Comparison of ENCODE assay signal across 18 cellular contexts in genomic region chr14:76550534-76550933, GRCh38.
A peak's percentile ranks its signal among the peaks of the same experiment; 100 is the strongest.
DNase-seq lines count a peak whose midpoint lies in the region; ATAC-seq, FAIRE-seq and TF ChIP-seq lines count a peak whose summit lies in the region.
"Had no signal": no experiment of that assay in that cellular context is flagged by ENCODE, and none has a peak within 500 bp of the region (broad histone marks: within the 10 kb centered on the region; RNA-seq: fewer than 3 reads in every experiment).

No MANE protein-coding gene starts in this region.

- H3K4me3 ChIP-seq in epithelial cell of esophagus (ENCODE audit: low read length) (no peak overlapping the region), prostate gland (no peak overlapping the region), HepG2 (replicated peaks in 1 of 3; ENCODE audit: insufficient read depth in 1 of 3, low read depth in 2 of 3, low read length in 3 of 3) (no peak overlapping the region)
- H3K4me3 ChIP-seq: cardiac muscle cell, upper lobe of right lung had no signal

- TF ChIP-seq CTCF in epithelial cell of esophagus (IDR thresholded peaks at IDR 0.05; ENCODE audit: insufficient read depth, low read depth, low read length, missing control alignments) (no peak), prostate gland (IDR thresholded peaks at IDR 0.05) (peak in 1 of 4 experiments; percentile 7), HepG2 (CRISPR knock-in tag; IDR thresholded peaks at IDR 0.05) (no peak)

- no peak overlapping the region for H2AFZ ChIP-seq in HepG2 (ENCODE audit: low read length)

- H3K36me3 ChIP-seq in prostate gland (no peaks in the 10 kb centered on the region), HepG2 (replicated peaks in 1 of 2; ENCODE audit: control insufficient read depth in 1 of 2, insufficient read depth in 2 of 2, low read length in 2 of 2) (no peaks in the 10 kb centered on the region)
- H3K36me3 ChIP-seq: cardiac muscle cell, upper lobe of right lung had no signal

- TF ChIP-seq RAD21 in HepG2 (CRISPR knock-in tag; IDR thresholded peaks at IDR 0.05): no peak

- no peak for ATAC-seq in HepG2
- ATAC-seq in GM18517 (IDR thresholded peaks at IDR 0.05; ENCODE audit: unreplicated experiment): no peak
- ATAC-seq: upper lobe of right lung had no signal

- WGBS in prostate gland: 43% methylated on average over 2 of the region's 2 CpGs
- WGBS in HepG2 (ENCODE audit: low lambda C conversion rate): 36% methylated on average over 2 of the region's 2 CpGs

- no peak overlapping the region for H3K4me2 ChIP-seq in HepG2 (ENCODE audit: low read depth, low read length)

- TF ChIP-seq POLR2A in prostate gland (IDR thresholded peaks at IDR 0.05) (no peak), HepG2 (IDR thresholded peaks at IDR 0.05; ENCODE audit: insufficient read depth in 1 of 2, low read depth in 2 of 2, low read length in 2 of 2) (no peak)

- intact Hi-C loops in prostate gland (cut with DNase I) (no loop called here), HepG2 (cut with micrococcal nuclease; ENCODE audit: unreplicated experiment) (no loop called here)

- in situ Hi-C loops in HepG2 (cut with HindIII; ENCODE audit: extremely low pct_ligation_motif_present, low pct_unique_long_range_greater_than_20kb): no loop called here

- TF ChIP-seq EP300 in HepG2 (IDR thresholded peaks at IDR 0.05; ENCODE audit: low read depth in 2 of 2, low read length in 2 of 2) (no peak), HepG2 (CRISPR knock-in tag; IDR thresholded peaks at IDR 0.05; ENCODE audit: borderline replicate concordance) (no peak)

- CTCF ChIA-PET in HepG2 (lab: Yijun Ruan, JAX; ENCODE audit: low intra/inter-chr PET ratio, low total read pairs): no interaction called here

- H3K4me1 ChIP-seq in prostate gland (replicated peaks) (no peaks in the 10 kb centered on the region), HepG2 (ENCODE audit: insufficient read depth, low read length) (no peaks in the 10 kb centered on the region)
- H3K4me1 ChIP-seq: upper lobe of right lung had no signal

- no peak for FAIRE-seq in HepG2 (lab: Jason Lieb, UNC)

- no TSS peak for BruUV-seq in HepG2 (replicated peaks; lab: Mats Ljungman, UMichigan)

- no peaks in the 10 kb centered on the region for H3K79me2 ChIP-seq in HepG2 (ENCODE audit: insufficient read depth, low read length)

- POLR2A ChIA-PET in HepG2 (lab: Yijun Ruan, JAX): no interaction called here

- DNase-seq in NCI-H748 (lab: John Stamatoyannopoulos, UW; ENCODE audit: unreplicated experiment) (peak; percentile 23), NCI-H748 treated with DMSO at 0.1 percent for 48 hours (lab: John Stamatoyannopoulos, UW) (no peak), NCI-H226 (peak; percentile 84), epithelial cell of esophagus (ENCODE audit: low read depth) (peak; percentile 100), prostate gland (ENCODE audit: low spot score) (peak; percentile 74), HepG2 (ENCODE audit: low spot score) (no peak)
- no peak for DNase-seq in stimulated activated CD4-positive, alpha-beta T cell treated with anti-CD3 and anti-CD28 coated beads, Interleukin-12 subunit alpha, Interleukin-12 subunit beta, amount 100 ng/mL, for 4 hours
- DNase-seq: activated B cell treated with CpG ODN at 0.5 μM for 24 hours; activated CD8-positive, alpha-beta memory T cell treated with anti-CD3 and anti-CD28 coated beads for 24 hours; activated naive CD8-positive, alpha-beta T cell treated with anti-CD3 and anti-CD28 coated beads, Interleukin-2, amount 10 ng/mL, durations not matched to agents 7 days and 5 days; DMS79 treated with DMSO at 0.1 percent for 48 hours; NCI-H1048; retina; Right ventricle myocardium superior; upper lobe of right lung had no signal

- H3K27me3 ChIP-seq in prostate gland (replicated peaks; ENCODE audit: insufficient read depth) (no peaks in the 10 kb centered on the region), HepG2 (ENCODE audit: control insufficient read depth in 1 of 2, insufficient read depth in 2 of 2, low read length in 2 of 2) (peaks cover 0 to 4% of the 10 kb centered on the region in 2 experiments; a peak in 4 of 5 replicates)
- H3K27me3 ChIP-seq: cardiac muscle cell, upper lobe of right lung had no signal

- H3K9me3 ChIP-seq in prostate gland (no peaks in the 10 kb centered on the region), HepG2 (ENCODE audit: low read length) (no peaks in the 10 kb centered on the region)
- H3K9me3 ChIP-seq: upper lobe of right lung had no signal

- no peak overlapping the region for H3K9ac ChIP-seq in HepG2 (ENCODE audit: insufficient read depth, low read depth, low read length)

- H3K27ac ChIP-seq in prostate gland: peak overlapping the region in 1 of 2 donors; percentile 11
- no peak overlapping the region for H3K27ac ChIP-seq in HepG2 (ENCODE audit: extremely low read length, insufficient read depth, low read length)
- H3K27ac ChIP-seq: C4-2B, cardiac muscle cell, upper lobe of right lung had no signal

- no peaks in the 10 kb centered on the region for H4K20me1 ChIP-seq in HepG2 (ENCODE audit: insufficient read depth, low read length)

TF ChIP-seq in HepG2, 621 proteins besides CTCF, POLR2A, EP300 and RAD21:
- TF ChIP-seq IKZF1 (IDR thresholded peaks at IDR 0.05): no peak
- TF ChIP-seq ISX (CRISPR knock-in tag; conservative IDR thresholded peaks at IDR 0.05): no peak
- no peak for TF ChIP-seq KLF16 (CRISPR knock-in tag; IDR thresholded peaks at IDR 0.05)
- TF ChIP-seq THRA (CRISPR knock-in tag; IDR thresholded peaks at IDR 0.05; ENCODE audit: borderline replicate concordance): no peak
- TF ChIP-seq, protein P1, sequence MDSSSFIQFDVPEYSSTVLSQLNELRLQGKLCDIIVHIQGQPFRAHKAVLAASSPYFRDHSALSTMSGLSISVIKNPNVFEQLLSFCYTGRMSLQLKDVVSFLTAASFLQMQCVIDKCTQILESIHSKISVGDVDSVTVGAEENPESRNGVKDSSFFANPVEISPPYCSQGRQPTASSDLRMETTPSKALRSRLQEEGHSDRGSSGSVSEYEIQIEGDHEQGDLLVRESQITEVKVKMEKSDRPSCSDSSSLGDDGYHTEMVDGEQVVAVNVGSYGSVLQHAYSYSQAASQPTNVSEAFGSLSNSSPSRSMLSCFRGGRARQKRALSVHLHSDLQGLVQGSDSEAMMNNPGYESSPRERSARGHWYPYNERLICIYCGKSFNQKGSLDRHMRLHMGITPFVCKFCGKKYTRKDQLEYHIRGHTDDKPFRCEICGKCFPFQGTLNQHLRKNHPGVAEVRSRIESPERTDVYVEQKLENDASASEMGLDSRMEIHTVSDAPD (CRISPR knock-in tag; IDR thresholded peaks at IDR 0.05): no peak
- TF ChIP-seq ZNF567 (CRISPR knock-in tag; IDR thresholded peaks at IDR 0.05; ENCODE audit: borderline replicate concordance): no peak
- no peak for TF ChIP-seq ZNF746 (CRISPR knock-in tag; IDR thresholded peaks at IDR 0.05)
- no peak for TF ChIP-seq BHLHE40 (IDR thresholded peaks at IDR 0.05; ENCODE audit: low read length)
- TF ChIP-seq SMAD9 (CRISPR knock-in tag; IDR thresholded peaks at IDR 0.05): no peak
- TF ChIP-seq ZNF143 (CRISPR knock-in tag; IDR thresholded peaks at IDR 0.05): no peak
- no peak for TF ChIP-seq MEF2D (CRISPR knock-in tag; IDR thresholded peaks at IDR 0.05)
- TF ChIP-seq ARNT2 (CRISPR knock-in tag; IDR thresholded peaks at IDR 0.05; ENCODE audit: low read depth): no peak
- no peak for TF ChIP-seq EZH2 (conservative IDR thresholded peaks at IDR 0.05; ENCODE audit: low read depth, low read length)
- no peak for TF ChIP-seq CENPX (CRISPR knock-in tag; IDR thresholded peaks at IDR 0.05)
- no peak for TF ChIP-seq ZNF672 (CRISPR knock-in tag; IDR thresholded peaks at IDR 0.05)
- TF ChIP-seq CAMTA2 (CRISPR knock-in tag; IDR thresholded peaks at IDR 0.05; ENCODE audit: borderline replicate concordance): no peak
- no peak for TF ChIP-seq KAT8 (CRISPR knock-in tag; IDR thresholded peaks at IDR 0.05)
TF ChIP-seq in HepG2: peak in this region for 0.

Comparison
In these comparisons a context has a peak if more than half of its experiments do, and no peak if none do; other contexts are left out.
1. DNase-seq: peak in NCI-H748 (single experiment), NCI-H226 (single experiment), epithelial cell of esophagus (single experiment) and prostate gland (single experiment); none in NCI-H748 treated with DMSO at 0.1 percent for 48 hours (single experiment), HepG2 (single experiment) and stimulated activated CD4-positive, alpha-beta T cell treated with anti-CD3 and anti-CD28 coated beads, Interleukin-12 subunit alpha, Interleukin-12 subunit beta, amount 100 ng/mL, for 4 hours (single experiment).